Comparison of ENCODE assay signal across 20 cellular contexts in the genomic region with DNA sequence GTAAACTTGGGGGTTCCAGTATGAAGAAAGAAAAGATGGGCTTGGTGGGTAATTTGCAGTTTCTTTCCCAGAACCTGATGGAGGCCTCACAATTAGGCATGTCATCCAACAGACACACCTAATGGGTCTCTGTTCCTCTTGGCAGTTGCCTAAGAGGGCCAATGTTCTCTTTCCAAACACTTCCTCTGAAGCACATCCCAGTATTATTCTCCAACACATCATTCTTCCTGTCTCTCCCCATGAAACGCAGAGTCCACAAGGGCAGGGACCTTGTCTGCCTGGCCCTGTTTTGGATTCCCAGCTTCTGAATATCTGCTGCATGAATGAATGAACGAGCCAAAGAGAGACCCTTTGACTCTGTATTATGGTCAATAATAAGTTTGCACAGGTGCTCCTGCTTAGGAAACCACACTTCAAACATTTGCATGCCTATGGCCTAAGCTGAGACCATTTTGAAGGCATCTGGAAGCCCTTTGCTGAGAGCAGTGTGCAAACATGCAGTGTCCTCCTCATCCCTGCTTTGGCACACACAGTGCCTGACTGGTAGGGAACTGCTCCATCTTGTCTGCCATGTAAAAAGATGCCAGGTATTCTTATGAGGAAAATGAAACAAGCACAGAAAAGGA.
"Had no signal": no experiment of that assay in that cellular context is flagged by ENCODE, and none has a peak within 500 bp of the region (broad histone marks: within the 10 kb centered on the region; RNA-seq: fewer than 3 reads in every experiment).

No MANE protein-coding gene starts in this region.

- DNase-seq: activated CD4-positive, alpha-beta T cell treated with anti-CD3 and anti-CD28 coated beads, Interleukin-2, amount 10 ng/mL, durations not matched to agents 7 days and 5 days; activated CD8-positive, alpha-beta T cell treated with anti-CD3 and anti-CD28 coated beads, Interleukin-2, amount 10 ng/mL, durations not matched to agents 7 days and 5 days; activated naive CD4-positive, alpha-beta T cell treated with anti-CD3 and anti-CD28 coated beads, Interleukin-2, amount 10 ng/mL, durations not matched to agents 7 days and 5 days; activated naive CD8-positive, alpha-beta T cell treated with anti-CD3 and anti-CD28 coated beads, Interleukin-2, amount 50 U/mL, for 24 hours; activated T-cell treated with anti-CD3 and anti-CD28 coated beads, Interleukin-2, amount 50 U/mL, for 24 hours; anterior cingulate cortex; brain microvascular endothelial cell; effector CD8-positive, alpha-beta T cell; esophagus squamous epithelium; nephron progenitor cell; nucleus accumbens; sigmoid colon; stimulated activated CD4-positive, alpha-beta T cell treated with anti-CD3 and anti-CD28 coated beads, Interleukin-4, amount 100 ng/mL, for 24 hours; stomach; T-helper 1 cell; T1000; upper lobe of left lung had no signal

- H3K4me1 ChIP-seq: stomach, upper lobe of left lung had no signal

- H3K27ac ChIP-seq: brain microvascular endothelial cell, esophagus squamous epithelium, sigmoid colon, stomach, upper lobe of left lung had no signal

- H3K4me3 ChIP-seq: esophagus squamous epithelium, lung, sigmoid colon, stomach, upper lobe of left lung had no signal

- H3K36me3 ChIP-seq: brain microvascular endothelial cell, esophagus squamous epithelium, sigmoid colon, stomach, upper lobe of left lung had no signal

- H3K9me3 ChIP-seq: sigmoid colon, stomach, upper lobe of left lung had no signal

- ATAC-seq: activated CD4-positive, CD25-positive, alpha-beta regulatory T cell treated with anti-CD3 and anti-CD28 coated beads, Interleukin-2, amount 50 U/mL, for 24 hours; activated CD8-positive, alpha-beta T cell treated with anti-CD3 and anti-CD28 coated beads, Interleukin-2, amount 10 ng/mL, durations not matched to agents 7 days and 5 days; activated naive CD8-positive, alpha-beta T cell treated with anti-CD3 and anti-CD28 coated beads, Interleukin-2, amount 50 U/mL, for 24 hours; stimulated activated effector memory CD8-positive, alpha-beta T cell treated with anti-CD3 and anti-CD28 coated beads, Interleukin-12 subunit alpha, Interleukin-12 subunit beta, amount 100 ng/mL, for 72 hours had no signal

- H3K27me3 ChIP-seq: brain microvascular endothelial cell, esophagus squamous epithelium, sigmoid colon, stomach, upper lobe of left lung had no signal
